Comparison of ENCODE assay signal across 8 cellular contexts in the genomic region with DNA sequence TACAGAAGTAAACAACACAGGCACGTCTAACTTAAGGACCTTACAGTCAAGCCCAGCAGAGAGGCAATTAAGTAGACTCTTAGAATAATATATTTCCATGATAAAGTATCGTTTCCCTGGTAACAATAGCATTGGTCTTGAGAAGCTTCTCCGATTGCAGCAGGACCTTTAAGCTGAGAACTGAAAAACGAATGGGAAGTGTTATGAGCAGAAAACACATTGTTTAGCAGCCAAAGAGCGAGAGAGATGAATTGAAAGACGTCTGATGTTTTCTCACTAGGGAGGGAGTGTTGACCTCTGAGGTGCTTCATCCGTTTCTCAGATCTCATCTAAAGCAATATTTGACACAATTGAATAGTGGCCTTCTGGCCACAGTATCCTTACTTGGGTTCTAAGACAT. TPM values are rescaled to one million over a fixed set of nuclear protein-coding genes. Genes with fewer than 3 reads are reported as not detected.
DNase-seq lines count a peak whose midpoint lies in the region; ATAC-seq and TF ChIP-seq lines count a peak whose summit lies in the region.

No MANE protein-coding gene starts in this region.

- TF ChIP-seq POLR2A in spleen (IDR thresholded peaks at IDR 0.05): no peak

- no peaks in the 10 kb centered on the region for H3K9me3 ChIP-seq in hepatocyte (ENCODE audit: low read depth)
- H3K9me3 ChIP-seq in spleen: no peaks in the 10 kb centered on the region

- peaks cover 20% of the 10 kb centered on the region for H3K4me1 ChIP-seq in hepatocyte (ENCODE audit: insufficient read depth)
- peaks cover 25 to 83% (median 49%) of the 10 kb centered on the region in 6 donors for H3K4me1 ChIP-seq in spleen

- peaks cover 49% of the 10 kb centered on the region for H3K4me1 Mint-ChIP-seq in activated B cell treated with CpG ODN at 0.5 μM for 24 hours

- no peaks in the 10 kb centered on the region for H3K36me3 ChIP-seq in hepatocyte (replicated peaks; ENCODE audit: insufficient read depth, low read depth)
- H3K36me3 ChIP-seq in spleen: peaks cover 0 to 31% (median 6%) of the 10 kb centered on the region in 6 donors

- H3K27ac ChIP-seq in hepatocyte (peak overlapping the region; percentile 97), spleen (peak overlapping the region in 4 of 8 donors; percentile 94 to 98 (median 97))

- H2AFZ ChIP-seq in hepatocyte: peak overlapping the region; percentile 57

- 14% methylated on average over 7 of the region's 7 CpGs for WGBS in hepatocyte (ENCODE audit: low lambda C conversion rate, missing lambda C conversion rate)
- 4 to 6% (median 4%) methylated on average over 7 of the region's 7 CpGs for WGBS in spleen, 5 donors

- no peaks in the 10 kb centered on the region for H3K27me3 Mint-ChIP-seq in activated B cell treated with CpG ODN at 0.5 μM for 24 hours

- no peaks in the 10 kb centered on the region for H4K20me1 ChIP-seq in hepatocyte (ENCODE audit: insufficient read depth, poor library complexity, severe bottlenecking)

- intact Hi-C loops in activated B cell treated with CpG ODN at 0.5 μM for 24 hours (cut with micrococcal nuclease) (loop anchor here (10.0 kb wide), 1 partner anchor 643 kb away; the partner anchor contains the start of gene UBR2), spleen (cut with DNase I; ENCODE audit: low total_unique reads) (no loop called here)

- H3K27me3 ChIP-seq in hepatocyte: no peaks in the 10 kb centered on the region
- no peaks in the 10 kb centered on the region for H3K27me3 ChIP-seq in spleen (replicated peaks in 1 of 7)

- peak overlapping the region; percentile 47 for H3K4me3 ChIP-seq in hepatocyte
- H3K4me3 ChIP-seq in spleen: peak overlapping the region; percentile 60 to 89 (median 81)

- no peaks in the 10 kb centered on the region for H3K9me2 ChIP-seq in hepatocyte (replicated peaks; ENCODE audit: insufficient read depth)

- H3K4me3 Mint-ChIP-seq in activated B cell treated with CpG ODN at 0.5 μM for 24 hours: peak overlapping the region; percentile 98

- peaks cover 52% of the 10 kb centered on the region for H3K36me3 Mint-ChIP-seq in activated B cell treated with CpG ODN at 0.5 μM for 24 hours (ENCODE audit: low read depth)

- TF ChIP-seq CTCF in activated B cell treated with CpG ODN at 0.5 μM for 24 hours (IDR thresholded peaks at IDR 0.05) (no peak), hepatocyte (IDR thresholded peaks at IDR 0.05; ENCODE audit: poor library complexity) (no peak), spleen (IDR thresholded peaks at IDR 0.05 in 8 of 11, conservative IDR thresholded peaks at IDR 0.05 in 3 of 11) (no peak)

- peak overlapping the region; percentile 41 for H3K27ac Mint-ChIP-seq in activated B cell treated with CpG ODN at 0.5 μM for 24 hours

- H3K4me2 ChIP-seq in hepatocyte: peak overlapping the region; percentile 91

- CTCF ChIA-PET in activated B cell treated with CpG ODN at 0.5 μM for 24 hours (lab: Charles Lee): interaction anchor here (1.1 to 3.4 kb wide), 8 partner anchors 8 to 127 kb away, joined by 3 to 43 read pairs (median 6); partner anchors contain the start of genes CCND3, TAF8 and USP49

- no peak for ATAC-seq in activated B cell treated with CpG ODN at 0.5 μM for 24 hours (ENCODE audit: low read depth)
- no peak for ATAC-seq in HG02884 (IDR thresholded peaks at IDR 0.05; ENCODE audit: unreplicated experiment)
- ATAC-seq in GM18498 (IDR thresholded peaks at IDR 0.05; ENCODE audit: unreplicated experiment): no peak
- no peak for ATAC-seq in HG03159 (IDR thresholded peaks at IDR 0.05; ENCODE audit: unreplicated experiment)

- peaks cover 80% of the 10 kb centered on the region for H3K79me2 ChIP-seq in hepatocyte

- H3K9me3 Mint-ChIP-seq in activated B cell treated with CpG ODN at 0.5 μM for 24 hours: no peaks in the 10 kb centered on the region

- DNase-seq in DMS153 treated with DMSO at 0.1 percent for 48 hours (lab: John Stamatoyannopoulos, UW; ENCODE audit: unreplicated experiment): peak; percentile 0
- no peak for DNase-seq in DMS153 (lab: John Stamatoyannopoulos, UW)
- no peak for DNase-seq in activated B cell treated with CpG ODN at 0.5 μM for 24 hours
- DNase-seq in hepatocyte (ENCODE audit: low spot score): no peak
- DNase-seq in spleen: no peak

- POLR2A ChIA-PET in activated B cell treated with CpG ODN at 0.5 μM for 24 hours (lab: Charles Lee): interaction anchor here (0.8 to 3.4 kb wide), 7 partner anchors 8 to 135 kb away, joined by 3 to 48 read pairs (median 21); partner anchors contain the start of genes CCND3, TOMM6 and USP49

RNA-seq across cellular contexts. Expression of gene BYSL, which starts 0.9 kb away (rescaled TPM):
- total RNA-seq in activated B cell treated with CpG ODN at 0.5 μM for 24 hours: 39.5 and 43.2 TPM in 2 replicates
- 13.9 and 20.7 TPM in 2 replicates for total RNA-seq in hepatocyte
- polyA plus RNA-seq in hepatocyte: 16.6 and 28.5 TPM in 2 replicates
- total RNA-seq in spleen: 10 to 100 TPM in 4 of 7 donors, 1 to 10 TPM in 3; 5.9 to 19.7 (median 11.3) TPM
- 10 to 100 TPM in 1 of 3 donors, 1 to 10 TPM in 2; 7.6 to 11.5 (median 8.8) TPM for polyA plus RNA-seq in spleen

RNA-seq across cellular contexts. Expression of gene MED20, which starts 1.2 kb away (rescaled TPM):
- total RNA-seq in activated B cell treated with CpG ODN at 0.5 μM for 24 hours: 21.1 and 22.2 TPM in 2 replicates
- 18.1 and 19.2 TPM in 2 replicates for total RNA-seq in hepatocyte
- polyA plus RNA-seq in hepatocyte: 18.1 and 19.8 TPM in 2 replicates
- total RNA-seq in spleen: 10 to 100 TPM; 11.3 to 21.5 (median 15.9) TPM
- 1 to 10 TPM; 5.3 to 8.6 (median 6.4) TPM for polyA plus RNA-seq in spleen

RNA-seq across cellular contexts. Expression of gene CCND3, which starts 19.5 kb away (rescaled TPM):
- total RNA-seq in activated B cell treated with CpG ODN at 0.5 μM for 24 hours (70.7 and 75.2 TPM in 2 replicates), hepatocyte (79.3 and 96.8 TPM in 2 replicates), spleen (100 to 1,000 TPM; 124 to 531 (median 334) TPM)
- polyA plus RNA-seq in hepatocyte (134 and 141 TPM in 2 replicates), spleen (100 to 1,000 TPM; 115 to 209 (median 202) TPM)

RNA-seq across cellular contexts. Expression of gene USP49, which starts 27.0 kb away (rescaled TPM):
- total RNA-seq in activated B cell treated with CpG ODN at 0.5 μM for 24 hours (7.7 and 8.0 TPM in 2 replicates), hepatocyte (2.2 and 2.4 TPM in 2 replicates), spleen (1 to 10 TPM; 2.9 to 6.8 (median 4.7) TPM)
- polyA plus RNA-seq in hepatocyte (1.0 and 3.0 TPM in 2 replicates), spleen (under 1 TPM; 0.35 to 0.83 (median 0.46) TPM)
